ENCODE assay signal across 8 cellular contexts in the genomic region with DNA sequence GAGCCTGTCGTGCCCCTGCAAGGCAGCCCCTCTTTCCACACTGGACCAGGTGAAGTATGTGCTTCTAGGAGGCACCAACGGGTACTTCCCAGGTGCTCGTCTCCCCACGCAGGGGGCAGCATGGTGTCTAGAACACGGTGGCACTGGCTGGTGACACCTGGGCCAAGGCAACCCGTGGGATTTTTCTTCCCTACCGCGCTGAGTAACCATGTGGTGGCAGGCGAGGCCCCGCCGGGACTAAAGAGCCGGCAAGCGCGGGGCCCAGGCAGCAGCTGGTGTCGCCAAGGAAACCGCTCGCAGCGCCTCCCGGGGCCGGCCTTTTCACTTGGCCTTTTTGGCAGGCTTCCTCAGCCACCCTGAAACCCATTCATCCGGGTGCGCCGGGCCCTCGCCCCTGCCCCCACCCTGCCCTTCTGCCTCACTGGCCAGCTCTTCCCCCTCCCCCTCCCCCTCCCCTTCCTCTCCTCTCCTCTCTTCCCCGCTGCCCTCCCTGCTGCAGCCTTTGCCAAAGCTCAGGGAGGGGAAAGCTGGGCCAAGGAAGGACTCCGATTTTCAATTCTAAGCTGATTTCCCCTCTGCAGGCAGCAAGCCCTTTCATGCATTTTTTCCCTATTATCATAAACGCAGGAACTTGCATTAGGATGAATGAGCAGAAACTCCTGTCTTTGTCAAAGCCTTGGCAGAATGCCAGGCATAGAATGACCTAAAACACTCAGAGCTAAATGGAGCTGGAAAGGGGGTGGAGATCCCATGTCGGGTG.
DNase-seq lines count a peak whose midpoint lies in the region; ATAC-seq and TF ChIP-seq lines count a peak whose summit lies in the region.

No MANE protein-coding gene starts in this region.

- H3K4me3 ChIP-seq in GM23338 (peak overlapping the region; percentile 48), Loucy (ENCODE audit: low read length, poor library complexity, severe bottlenecking) (peak overlapping the region; percentile 57), RWPE2 (ENCODE audit: severe bottlenecking) (no peak overlapping the region)

- H3K36me3 ChIP-seq in GM23338 (ENCODE audit: insufficient read depth) (no peaks in the 10 kb centered on the region), Loucy (ENCODE audit: insufficient read depth, low read length) (no peaks in the 10 kb centered on the region), RWPE2 (ENCODE audit: low read depth) (no peaks in the 10 kb centered on the region)

- ATAC-seq in GM23338 (peak; percentile 93), RWPE2 (ENCODE audit: low read depth) (peak; percentile 84)

- peak overlapping the region; percentile 7 for H3K9ac ChIP-seq in Loucy (ENCODE audit: low read depth, low read length, poor library complexity, severe bottlenecking)

- H3K9me3 ChIP-seq in Loucy (ENCODE audit: insufficient read depth, low read depth, low read length) (no peaks in the 10 kb centered on the region), RWPE2 (ENCODE audit: severe bottlenecking) (no peaks in the 10 kb centered on the region)

- H2AFZ ChIP-seq in GM23338 (peak overlapping the region; percentile 85), Loucy (ENCODE audit: low read length) (peak overlapping the region; percentile 65; the same call in 1 of the 2 replicates)

- H3K27me3 ChIP-seq in GM23338 (ENCODE audit: insufficient read depth) (no peaks in the 10 kb centered on the region), Loucy (ENCODE audit: insufficient read depth, low read length, poor library complexity, severe bottlenecking) (no peaks in the 10 kb centered on the region), RWPE2 (ENCODE audit: insufficient read depth, poor library complexity, severe bottlenecking) (no peaks in the 10 kb centered on the region)

- peak; percentile 31 to 52; a peak in 3 of 4 replicates for TF ChIP-seq CTCF in GM23338 (conservative IDR thresholded peaks at IDR 0.05; ENCODE audit: low read depth in 2 of 2)
- peak; percentile 53 for TF ChIP-seq CTCF in Loucy (conservative IDR thresholded peaks at IDR 0.05; ENCODE audit: low read length)
- TF ChIP-seq CTCF in RWPE2 (IDR thresholded peaks at IDR 0.05; ENCODE audit: poor library complexity, severe bottlenecking), result peak; percentile 84

- H3K4me1 Mint-ChIP-seq in GM23338, result peaks cover 43% of the 10 kb centered on the region

- peak overlapping the region; percentile 97 for H3K27ac ChIP-seq in GM23338 (ENCODE audit: low read depth)
- peak overlapping the region; percentile 90 for H3K27ac ChIP-seq in RWPE2 (ENCODE audit: poor library complexity, severe bottlenecking)
- H3K27ac ChIP-seq in temporal lobe (ENCODE audit: low read depth, low read length), result peak overlapping the region; percentile 85

- no peaks in the 10 kb centered on the region; the same call in none of the 3 replicates for H3K9me3 Mint-ChIP-seq in GM23338

- peak overlapping the region; percentile 94 for H3K27ac Mint-ChIP-seq in GM23338

- H3K36me3 Mint-ChIP-seq in GM23338 (ENCODE audit: low read depth), result no peaks in the 10 kb centered on the region; the same call in 2 of the 3 replicates

- H4K20me1 ChIP-seq in GM23338 (replicated peaks; ENCODE audit: insufficient read depth) (no peaks in the 10 kb centered on the region), Loucy (ENCODE audit: insufficient read depth, low read length, poor library complexity, severe bottlenecking) (no peaks in the 10 kb centered on the region)

- DNase-seq in DMS79 (lab: John Stamatoyannopoulos, UW), result peak; percentile 99
- peak; percentile 98 for DNase-seq in GM23338 (ENCODE audit: low spot score)
- DNase-seq in RWPE2 (ENCODE audit: low spot score), result peak; percentile 95
- DNase-seq in activated gamma-delta T cell treated with anti-CD3 and anti-CD28 coated beads, Interleukin-2, amount 50 U/mL, for 16 hours (ENCODE audit: low read depth), result peak; percentile 55
- DNase-seq in foreskin melanocyte, result peak; percentile 83
- DNase-seq in nucleus accumbens (lab: John Stamatoyannopoulos, UW), result peak; percentile 52 to 97 (median 93)

- H3K4me2 ChIP-seq in GM23338, result peak overlapping the region; percentile 84
- peak overlapping the region; percentile 72 for H3K4me2 ChIP-seq in Loucy (ENCODE audit: low read depth, low read length, poor library complexity, severe bottlenecking)

- peaks cover 15% of the 10 kb centered on the region for H3K27me3 Mint-ChIP-seq in GM23338 (ENCODE audit: insufficient read depth, low read depth, poor library complexity)

- peaks cover 40% of the 10 kb centered on the region for H3K4me1 ChIP-seq in GM23338 (ENCODE audit: insufficient read depth)
- H3K4me1 ChIP-seq in Loucy (ENCODE audit: insufficient read depth, low read length, poor library complexity, severe bottlenecking), result peaks cover 32% of the 10 kb centered on the region
- peaks cover 28% of the 10 kb centered on the region for H3K4me1 ChIP-seq in RWPE2 (ENCODE audit: insufficient read depth, poor library complexity, severe bottlenecking)

- peak overlapping the region; percentile 50; the same call in 2 of the 3 replicates for H3K4me3 Mint-ChIP-seq in GM23338

- H3K79me2 ChIP-seq in GM23338 (replicated peaks; ENCODE audit: insufficient read depth), result no peaks in the 10 kb centered on the region
- no peaks in the 10 kb centered on the region for H3K79me2 ChIP-seq in Loucy (ENCODE audit: insufficient read depth, low read length)

- H3K9me2 ChIP-seq in GM23338 (ENCODE audit: insufficient read depth) (no peaks in the 10 kb centered on the region), Loucy (replicated peaks; ENCODE audit: low read depth, low read length) (no peaks in the 10 kb centered on the region)

- H3F3A ChIP-seq in GM23338 (replicated peaks; ENCODE audit: low read depth), result peaks cover 23% of the 10 kb centered on the region
- H3F3A ChIP-seq in Loucy (ENCODE audit: low read depth), result no peaks in the 10 kb centered on the region; the same call in 1 of the 2 replicates

TF ChIP-seq in GM23338, 12 proteins besides CTCF, POLR2A, EP300 and RAD21:
- TF ChIP-seq ZNF331 (CRISPR knock-in tag; IDR thresholded peaks at IDR 0.05; ENCODE audit: low read depth), result no peak
- no peak for TF ChIP-seq CREB1 (CRISPR knock-in tag; IDR thresholded peaks at IDR 0.05; ENCODE audit: low read depth)
- TF ChIP-seq, protein P1, sequence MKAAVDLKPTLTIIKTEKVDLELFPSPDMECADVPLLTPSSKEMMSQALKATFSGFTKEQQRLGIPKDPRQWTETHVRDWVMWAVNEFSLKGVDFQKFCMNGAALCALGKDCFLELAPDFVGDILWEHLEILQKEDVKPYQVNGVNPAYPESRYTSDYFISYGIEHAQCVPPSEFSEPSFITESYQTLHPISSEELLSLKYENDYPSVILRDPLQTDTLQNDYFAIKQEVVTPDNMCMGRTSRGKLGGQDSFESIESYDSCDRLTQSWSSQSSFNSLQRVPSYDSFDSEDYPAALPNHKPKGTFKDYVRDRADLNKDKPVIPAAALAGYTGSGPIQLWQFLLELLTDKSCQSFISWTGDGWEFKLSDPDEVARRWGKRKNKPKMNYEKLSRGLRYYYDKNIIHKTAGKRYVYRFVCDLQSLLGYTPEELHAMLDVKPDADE (IDR thresholded peaks at IDR 0.05), result peak; percentile 34; the same call in 1 of the 2 replicates
- TF ChIP-seq NANOG (IDR thresholded peaks at IDR 0.05; ENCODE audit: borderline replicate concordance), result no peak
